In the genomic region with DNA sequence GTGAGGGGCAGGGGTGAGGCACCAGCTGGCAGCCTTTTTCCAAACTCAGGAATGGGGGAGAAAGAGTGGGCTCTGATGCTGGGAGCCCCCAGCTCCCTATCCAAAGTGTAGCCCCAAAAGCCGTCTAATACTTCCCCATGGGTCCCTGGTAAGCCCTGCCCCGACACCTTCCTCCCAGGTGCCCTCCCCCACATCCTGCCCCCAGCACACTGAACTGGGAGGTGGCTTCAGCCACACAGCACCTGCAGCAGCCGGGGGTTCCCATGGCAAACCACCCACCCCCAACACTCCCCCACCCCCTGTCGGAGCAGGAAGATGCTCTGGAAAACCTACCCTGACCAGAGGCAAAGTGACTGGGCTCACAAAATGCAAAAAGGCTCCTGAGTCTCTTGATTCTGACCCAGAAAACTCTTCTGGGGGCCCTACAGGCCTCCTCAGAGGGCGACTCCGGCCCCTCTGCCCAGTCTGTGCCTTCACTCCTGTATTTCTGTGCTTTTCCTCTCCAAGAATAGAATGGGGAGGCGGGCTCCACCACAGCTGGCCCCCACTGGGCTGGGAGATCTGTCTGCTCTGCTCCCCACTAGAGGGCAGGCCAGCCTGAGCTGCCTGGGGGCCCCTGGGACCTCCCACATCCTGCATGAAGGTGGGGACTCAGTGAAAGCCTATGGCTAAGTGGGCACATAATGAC, we compare ENCODE assay signal across 8 cellular contexts.
A peak's percentile ranks its signal among the peaks of the same experiment; 100 is the strongest.
DNase-seq lines count a peak whose midpoint lies in the region; ATAC-seq and TF ChIP-seq lines count a peak whose summit lies in the region.

No MANE protein-coding gene starts in this region.

- peak overlapping the region; percentile 45 for H3K4me3 Mint-ChIP-seq in stimulated activated effector memory CD8-positive, alpha-beta T cell treated with anti-CD3 and anti-CD28 coated beads, Interleukin-12 subunit alpha, Interleukin-12 subunit beta, amount 100 ng/mL, for 72 hours

- H3K4me1 Mint-ChIP-seq in stimulated activated effector memory CD8-positive, alpha-beta T cell treated with anti-CD3 and anti-CD28 coated beads, Interleukin-12 subunit alpha, Interleukin-12 subunit beta, amount 100 ng/mL, for 72 hours = peaks cover 49% of the 10 kb centered on the region

- peak; percentile 61 for ATAC-seq in GM21423 (IDR thresholded peaks at IDR 0.05; ENCODE audit: unreplicated experiment)
- ATAC-seq in stimulated activated effector memory CD8-positive, alpha-beta T cell treated with anti-CD3 and anti-CD28 coated beads, Interleukin-12 subunit alpha, Interleukin-12 subunit beta, amount 100 ng/mL, for 72 hours = peak; percentile 87

- peak overlapping the region; percentile 39 for H3K27ac ChIP-seq in C4-2B
- H3K27ac ChIP-seq in iPS-20b (ENCODE audit: low read length) = peak overlapping the region; percentile 28

- no peaks in the 10 kb centered on the region for H3K27me3 ChIP-seq in iPS-20b (ENCODE audit: insufficient read depth, low read length)

- H3K9me3 Mint-ChIP-seq in stimulated activated effector memory CD8-positive, alpha-beta T cell treated with anti-CD3 and anti-CD28 coated beads, Interleukin-12 subunit alpha, Interleukin-12 subunit beta, amount 100 ng/mL, for 72 hours = no peaks in the 10 kb centered on the region

- peak overlapping the region; percentile 95 for H3K27ac Mint-ChIP-seq in stimulated activated effector memory CD8-positive, alpha-beta T cell treated with anti-CD3 and anti-CD28 coated beads, Interleukin-12 subunit alpha, Interleukin-12 subunit beta, amount 100 ng/mL, for 72 hours

- TF ChIP-seq CTCF in C4-2B (conservative IDR thresholded peaks at IDR 0.05) = no peak

- peaks cover 28% of the 10 kb centered on the region for H3K4me1 ChIP-seq in iPS-20b (ENCODE audit: insufficient read depth, low read length)

- H3K4me3 ChIP-seq in iPS-20b (ENCODE audit: low read length) = no peak overlapping the region

- peak overlapping the region; percentile 48; the same call in 1 of the 2 replicates for H3K9ac ChIP-seq in iPS-20b (ENCODE audit: low read depth, low read length)

- DNase-seq in NCI-H69 (lab: John Stamatoyannopoulos, UW) = peak; percentile 58
- DNase-seq in activated naive CD4-positive, alpha-beta T cell treated with Interleukin-2 at 50 U/mL for 16 hours = peak; percentile 11
- DNase-seq in stimulated activated effector memory CD8-positive, alpha-beta T cell treated with anti-CD3 and anti-CD28 coated beads, Interleukin-12 subunit alpha, Interleukin-12 subunit beta, amount 100 ng/mL, for 72 hours (ENCODE audit: low spot score in 2 of 2) = peak; percentile 25 to 62
- DNase-seq in medulla oblongata (ENCODE audit: extremely low spot score) = no peak
- no peak for DNase-seq in GDM1 (lab: John Stamatoyannopoulos, UW)

- H3K36me3 Mint-ChIP-seq in stimulated activated effector memory CD8-positive, alpha-beta T cell treated with anti-CD3 and anti-CD28 coated beads, Interleukin-12 subunit alpha, Interleukin-12 subunit beta, amount 100 ng/mL, for 72 hours = peaks cover 7% of the 10 kb centered on the region

- H3K36me3 ChIP-seq in iPS-20b (ENCODE audit: insufficient read depth, low read depth, low read length) = no peaks in the 10 kb centered on the region

- H3K9me3 ChIP-seq in iPS-20b (ENCODE audit: insufficient read depth, low read depth, low read length) = no peaks in the 10 kb centered on the region

Comparison
In these comparisons a context has a peak if more than half of its experiments do, and no peak if none do; other contexts are left out.
1. DNase-seq: peak in NCI-H69 (single experiment), activated naive CD4-positive, alpha-beta T cell treated with Interleukin-2 at 50 U/mL for 16 hours (single experiment) and stimulated activated effector memory CD8-positive, alpha-beta T cell treated with anti-CD3 and anti-CD28 coated beads, Interleukin-12 subunit alpha, Interleukin-12 subunit beta, amount 100 ng/mL, for 72 hours (2 of 2); none in medulla oblongata (single experiment) and GDM1 (single experiment).